In genomic region chr16:85025781-85026653, GRCh38 we compare ENCODE assay signal across 1 cellular context.
TF ChIP-seq lines count a peak whose summit lies in the region.

No MANE protein-coding gene starts in this region.

TF ChIP-seq in GM23338, 12 proteins besides CTCF, POLR2A, EP300 and RAD21 (continued from another document):
- TF ChIP-seq, protein P1, sequence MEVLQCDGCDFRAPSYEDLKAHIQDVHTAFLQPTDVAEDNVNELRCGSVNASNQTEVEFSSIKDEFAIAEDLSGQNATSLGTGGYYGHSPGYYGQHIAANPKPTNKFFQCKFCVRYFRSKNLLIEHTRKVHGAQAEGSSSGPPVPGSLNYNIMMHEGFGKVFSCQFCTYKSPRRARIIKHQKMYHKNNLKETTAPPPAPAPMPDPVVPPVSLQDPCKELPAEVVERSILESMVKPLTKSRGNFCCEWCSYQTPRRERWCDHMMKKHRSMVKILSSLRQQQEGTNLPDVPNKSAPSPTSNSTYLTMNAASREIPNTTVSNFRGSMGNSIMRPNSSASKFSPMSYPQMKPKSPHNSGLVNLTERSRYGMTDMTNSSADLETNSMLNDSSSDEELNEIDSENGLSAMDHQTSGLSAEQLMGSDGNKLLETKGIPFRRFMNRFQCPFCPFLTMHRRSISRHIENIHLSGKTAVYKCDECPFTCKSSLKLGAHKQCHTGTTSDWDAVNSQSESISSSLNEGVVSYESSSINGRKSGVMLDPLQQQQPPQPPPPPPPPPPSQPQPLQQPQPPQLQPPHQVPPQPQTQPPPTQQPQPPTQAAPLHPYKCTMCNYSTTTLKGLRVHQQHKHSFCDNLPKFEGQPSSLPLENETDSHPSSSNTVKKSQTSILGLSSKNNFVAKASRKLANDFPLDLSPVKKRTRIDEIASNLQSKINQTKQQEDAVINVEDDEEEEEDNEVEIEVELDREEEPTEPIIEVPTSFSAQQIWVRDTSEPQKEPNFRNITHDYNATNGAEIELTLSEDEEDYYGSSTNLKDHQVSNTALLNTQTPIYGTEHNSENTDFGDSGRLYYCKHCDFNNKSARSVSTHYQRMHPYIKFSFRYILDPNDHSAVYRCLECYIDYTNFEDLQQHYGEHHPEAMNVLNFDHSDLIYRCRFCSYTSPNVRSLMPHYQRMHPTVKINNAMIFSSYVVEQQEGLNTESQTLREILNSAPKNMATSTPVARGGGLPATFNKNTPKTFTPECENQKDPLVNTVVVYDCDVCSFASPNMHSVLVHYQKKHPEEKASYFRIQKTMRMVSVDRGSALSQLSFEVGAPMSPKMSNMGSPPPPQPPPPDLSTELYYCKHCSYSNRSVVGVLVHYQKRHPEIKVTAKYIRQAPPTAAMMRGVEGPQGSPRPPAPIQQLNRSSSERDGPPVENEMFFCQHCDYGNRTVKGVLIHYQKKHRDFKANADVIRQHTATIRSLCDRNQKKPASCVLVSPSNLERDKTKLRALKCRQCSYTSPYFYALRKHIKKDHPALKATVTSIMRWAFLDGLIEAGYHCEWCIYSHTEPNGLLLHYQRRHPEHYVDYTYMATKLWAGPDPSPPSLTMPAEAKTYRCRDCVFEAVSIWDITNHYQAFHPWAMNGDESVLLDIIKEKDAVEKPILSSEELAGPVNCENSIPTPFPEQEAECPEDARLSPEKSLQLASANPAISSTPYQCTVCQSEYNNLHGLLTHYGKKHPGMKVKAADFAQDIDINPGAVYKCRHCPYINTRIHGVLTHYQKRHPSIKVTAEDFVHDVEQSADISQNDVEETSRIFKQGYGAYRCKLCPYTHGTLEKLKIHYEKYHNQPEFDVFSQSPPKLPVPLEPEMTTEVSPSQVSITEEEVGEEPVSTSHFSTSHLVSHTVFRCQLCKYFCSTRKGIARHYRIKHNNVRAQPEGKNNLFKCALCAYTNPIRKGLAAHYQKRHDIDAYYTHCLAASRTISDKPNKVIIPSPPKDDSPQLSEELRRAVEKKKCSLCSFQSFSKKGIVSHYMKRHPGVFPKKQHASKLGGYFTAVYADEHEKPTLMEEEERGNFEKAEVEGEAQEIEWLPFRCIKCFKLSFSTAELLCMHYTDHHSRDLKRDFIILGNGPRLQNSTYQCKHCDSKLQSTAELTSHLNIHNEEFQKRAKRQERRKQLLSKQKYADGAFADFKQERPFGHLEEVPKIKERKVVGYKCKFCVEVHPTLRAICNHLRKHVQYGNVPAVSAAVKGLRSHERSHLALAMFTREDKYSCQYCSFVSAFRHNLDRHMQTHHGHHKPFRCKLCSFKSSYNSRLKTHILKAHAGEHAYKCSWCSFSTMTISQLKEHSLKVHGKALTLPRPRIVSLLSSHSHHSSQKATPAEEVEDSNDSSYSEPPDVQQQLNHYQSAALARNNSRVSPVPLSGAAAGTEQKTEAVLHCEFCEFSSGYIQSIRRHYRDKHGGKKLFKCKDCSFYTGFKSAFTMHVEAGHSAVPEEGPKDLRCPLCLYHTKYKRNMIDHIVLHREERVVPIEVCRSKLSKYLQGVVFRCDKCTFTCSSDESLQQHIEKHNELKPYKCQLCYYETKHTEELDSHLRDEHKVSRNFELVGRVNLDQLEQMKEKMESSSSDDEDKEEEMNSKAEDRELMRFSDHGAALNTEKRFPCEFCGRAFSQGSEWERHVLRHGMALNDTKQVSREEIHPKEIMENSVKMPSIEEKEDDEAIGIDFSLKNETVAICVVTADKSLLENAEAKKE (CRISPR knock-in tag; IDR thresholded peaks at IDR 0.05): no peak
- TF ChIP-seq CREB1 (CRISPR knock-in tag; IDR thresholded peaks at IDR 0.05; ENCODE audit: low read depth): no peak
- no peak for TF ChIP-seq ZNF114 (CRISPR knock-in tag; IDR thresholded peaks at IDR 0.05)
- TF ChIP-seq ZNF331 (CRISPR knock-in tag; IDR thresholded peaks at IDR 0.05; ENCODE audit: low read depth): no peak
- TF ChIP-seq NANOG (IDR thresholded peaks at IDR 0.05; ENCODE audit: borderline replicate concordance): no peak
- TF ChIP-seq POLR2AphosphoS5 (IDR thresholded peaks at IDR 0.05; ENCODE audit: low read depth): no peak
- TF ChIP-seq, protein P2, sequence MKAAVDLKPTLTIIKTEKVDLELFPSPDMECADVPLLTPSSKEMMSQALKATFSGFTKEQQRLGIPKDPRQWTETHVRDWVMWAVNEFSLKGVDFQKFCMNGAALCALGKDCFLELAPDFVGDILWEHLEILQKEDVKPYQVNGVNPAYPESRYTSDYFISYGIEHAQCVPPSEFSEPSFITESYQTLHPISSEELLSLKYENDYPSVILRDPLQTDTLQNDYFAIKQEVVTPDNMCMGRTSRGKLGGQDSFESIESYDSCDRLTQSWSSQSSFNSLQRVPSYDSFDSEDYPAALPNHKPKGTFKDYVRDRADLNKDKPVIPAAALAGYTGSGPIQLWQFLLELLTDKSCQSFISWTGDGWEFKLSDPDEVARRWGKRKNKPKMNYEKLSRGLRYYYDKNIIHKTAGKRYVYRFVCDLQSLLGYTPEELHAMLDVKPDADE (IDR thresholded peaks at IDR 0.05): no peak
- TF ChIP-seq STAT1 (IDR thresholded peaks at IDR 0.05; ENCODE audit: unreplicated experiment): no peak
- no peak for TF ChIP-seq EZH2phosphoT487 (IDR thresholded peaks at IDR 0.05; ENCODE audit: unreplicated experiment)
- TF ChIP-seq EZH2 (IDR thresholded peaks at IDR 0.05; ENCODE audit: low read depth, unreplicated experiment): no peak
- TF ChIP-seq JUNB (IDR thresholded peaks at IDR 0.05; ENCODE audit: unreplicated experiment): no peak
